9 cellular contexts compared by ENCODE assay signal in genomic region chr14:68363841-68364711, GRCh38.
DNase-seq lines count a peak whose midpoint lies in the region; ATAC-seq, FAIRE-seq and TF ChIP-seq lines count a peak whose summit lies in the region.
"Had no signal": no experiment of that assay in that cellular context is flagged by ENCODE, and none has a peak within 500 bp of the region (broad histone marks: within the 10 kb centered on the region; RNA-seq: fewer than 3 reads in every experiment).

No MANE protein-coding gene starts in this region.

- TF ChIP-seq RAD21 in GM12878 (IDR thresholded peaks at IDR 0.05; ENCODE audit: insufficient read depth, low read depth, low read length) = no peak

- no peak for FAIRE-seq in GM12878 (lab: Jason Lieb, UNC)

- in situ Hi-C loops in GM12878 (cut with MboI) = no loop called here

- H3K27ac ChIP-seq in GM12878 (ENCODE audit: control insufficient read depth, insufficient read depth) = no peak overlapping the region
- peak overlapping the region; percentile 14 for H3K27ac ChIP-seq in psoas muscle

- H3K36me3 ChIP-seq in GM12878 (ENCODE audit: control insufficient read depth in 2 of 2, insufficient read depth in 2 of 2, low read length in 1 of 2) (no peaks in the 10 kb centered on the region), psoas muscle (ENCODE audit: insufficient read depth in 1 of 2, low read depth in 1 of 2) (no peaks in the 10 kb centered on the region)

- DNase-seq in EL (peak; percentile 18), GM12878 (ENCODE audit: low read depth, low spot score) (no peak), psoas muscle (peak; percentile 42 to 67), activated gamma-delta T cell treated with Interleukin-2 at 50 U/mL for 16 hours (no peak), NCI-H2171 (lab: John Stamatoyannopoulos, UW) (no peak)
- DNase-seq in stimulated activated CD4-positive, alpha-beta T cell treated with anti-CD3 and anti-CD28 coated beads, Interleukin-2, amount 100 ng/mL, for 48 hours = no peak
- DNase-seq: GDM1 had no signal

- peaks cover 48% of the 10 kb centered on the region for H3K4me1 ChIP-seq in GM12878 (ENCODE audit: control insufficient read depth, insufficient read depth, low read length)
- H3K4me1 ChIP-seq in psoas muscle = peaks cover 6% of the 10 kb centered on the region

- H3K9me3 ChIP-seq in GM12878 (replicated peaks; ENCODE audit: control insufficient read depth, insufficient read depth, low read length) (no peaks in the 10 kb centered on the region; the same call in 2 of the 3 replicates), iPS-18c (ENCODE audit: control insufficient read depth, insufficient read depth, low read length) (no peaks in the 10 kb centered on the region), psoas muscle (no peaks in the 10 kb centered on the region)

- SMC1A ChIA-PET in GM12878 (lab: Charles Lee; ENCODE audit: uncharacterized antibody, unreplicated experiment) = interaction anchor here (0.7 to 11.9 kb wide), 10 partner anchors 12 to 113 kb away, joined by 3 to 114 read pairs (median 28); no protein-coding TSS in a partner anchor

- TF ChIP-seq POLR2A in GM12878 (IDR thresholded peaks at IDR 0.05; ENCODE audit: low read depth, low read length) = no peak

- BruUV-seq in GM12878 (replicated peaks; lab: Mats Ljungman, UMichigan) = no TSS peak

- no peak overlapping the region for H3K9ac ChIP-seq in GM12878 (ENCODE audit: control insufficient read depth, insufficient read depth, low read length)

- POLR2A ChIA-PET in GM12878 (lab: Charles Lee) = interaction anchor here (2.3 kb wide), 1 partner anchor 51 kb away, joined by 9 read pairs; no protein-coding TSS in a partner anchor

- CTCF ChIA-PET in GM12878 (lab: Yijun Ruan, JAX) = interaction anchor here (1.4 to 2.2 kb wide), 3 partner anchors 11 to 113 kb away, joined by 4 to 12 read pairs (median 4); no protein-coding TSS in a partner anchor

- intact Hi-C loops in GM12878 (cut with micrococcal nuclease; ENCODE audit: unreplicated experiment) = no loop called here
- intact Hi-C loops in psoas muscle (cut with DNase I) = no loop called here

- no peaks in the 10 kb centered on the region for H4K20me1 ChIP-seq in GM12878 (ENCODE audit: control insufficient read depth, insufficient read depth)

- WGBS in GM12878 (ENCODE audit: insufficient coverage, insufficient replicate concordance, low lambda C conversion rate, missing lambda C conversion rate) = 78% methylated on average over 30 of the region's 34 CpGs
- WGBS in psoas muscle, 3 donors = 77 to 82% (median 81%) methylated on average over 33 to 34 of the region's 34 CpGs

- H3K4me2 ChIP-seq in GM12878 (ENCODE audit: control insufficient read depth, insufficient read depth) = peak overlapping the region; percentile 1; the same call in 1 of the 2 replicates

- H3K4me3 ChIP-seq in GM12878 (no peak overlapping the region), iPS-18c (ENCODE audit: insufficient read depth, low read depth, low read length) (peak overlapping the region; percentile 58), psoas muscle (no peak overlapping the region)

- no peak overlapping the region for H2AFZ ChIP-seq in GM12878 (ENCODE audit: control insufficient read depth, low read depth, low read length)

- RAD21 ChIA-PET in GM12878 (lab: Charles Lee; ENCODE audit: unreplicated experiment) = interaction anchor here (0.6 to 15.0 kb wide), 10 partner anchors 11 to 116 kb away, joined by 3 to 194 read pairs (median 11); no protein-coding TSS in a partner anchor

- no peaks in the 10 kb centered on the region for H3K79me2 ChIP-seq in GM12878 (ENCODE audit: control insufficient read depth, insufficient read depth, low read length)

- ATAC-seq in GM12878 (no peak; the same call in 2 of the 3 replicates), psoas muscle (peak in 2 of 4 donors; percentile 23 to 29), GM21723 (IDR thresholded peaks at IDR 0.05; ENCODE audit: unreplicated experiment) (no peak)

- TF ChIP-seq CTCF in GM12878 (IDR thresholded peaks at IDR 0.05 in 2 of 3, conservative IDR thresholded peaks at IDR 0.05 in 1 of 3; ENCODE audit: control insufficient read depth in 2 of 3, extremely low read depth in 1 of 3, insufficient read depth in 1 of 3, low read depth in 3 of 3, low read length in 3 of 3) (no peak), psoas muscle (IDR thresholded peaks at IDR 0.05) (no peak)

- no peaks in the 10 kb centered on the region for H3K27me3 ChIP-seq in GM12878 (replicated peaks in 1 of 2; ENCODE audit: control insufficient read depth in 2 of 2, insufficient read depth in 2 of 2, low read length in 1 of 2)
- no peaks in the 10 kb centered on the region for H3K27me3 ChIP-seq in psoas muscle (ENCODE audit: insufficient read depth in 3 of 3, low read length in 2 of 3)

- no peak for TF ChIP-seq EP300 in GM12878 (IDR thresholded peaks at IDR 0.05; ENCODE audit: borderline replicate concordance in 1 of 2, control insufficient read depth in 1 of 2, low read depth in 2 of 2, low read length in 2 of 2)

TF ChIP-seq in GM12878, 131 proteins besides CTCF, POLR2A, EP300 and RAD21:
- TF ChIP-seq MLLT1 (IDR thresholded peaks at IDR 0.05) (peak; percentile 58; the same call in 1 of the 2 replicates), BCL11A (IDR thresholded peaks at IDR 0.05; ENCODE audit: low read depth, low read length) (no peak)

Comparison
In these comparisons a context has a peak if more than half of its experiments do, and no peak if none do; other contexts are left out.
1. DNase-seq: peak in EL (single experiment) and psoas muscle (2 of 2); none in GM12878 (single experiment), activated gamma-delta T cell treated with Interleukin-2 at 50 U/mL for 16 hours (single experiment), NCI-H2171 (single experiment) and stimulated activated CD4-positive, alpha-beta T cell treated with anti-CD3 and anti-CD28 coated beads, Interleukin-2, amount 100 ng/mL, for 48 hours (0 of 2).